10 cellular contexts compared by ENCODE assay signal in genomic region chr10:112461029-112461887, GRCh38. TPM values are rescaled to one million over a fixed set of nuclear protein-coding genes. Genes with fewer than 3 reads are reported as not detected.
DNase-seq lines count a peak whose midpoint lies in the region; ATAC-seq, FAIRE-seq and TF ChIP-seq lines count a peak whose summit lies in the region.
"Had no signal": no experiment of that assay in that cellular context is flagged by ENCODE, and none has a peak within 500 bp of the region (broad histone marks: within the 10 kb centered on the region; RNA-seq: fewer than 3 reads in every experiment).

No MANE protein-coding gene starts in this region.

- peaks cover 14% of the 10 kb centered on the region for H3K36me3 Mint-ChIP-seq in astrocyte (ENCODE audit: low read depth, unreplicated experiment)

- H2AFZ ChIP-seq in astrocyte (ENCODE audit: low read depth, low read length) = no peak overlapping the region

- ATAC-seq in GM21423 (IDR thresholded peaks at IDR 0.05; ENCODE audit: unreplicated experiment) = no peak
- ATAC-seq: gastroesophageal sphincter had no signal

- no peak for TF ChIP-seq POLR2A in uterus (IDR thresholded peaks at IDR 0.05)

- H3K9me3 ChIP-seq in astrocyte (ENCODE audit: insufficient read depth, low read depth, low read length) (no peaks in the 10 kb centered on the region), uterus (no peaks in the 10 kb centered on the region)
- H3K9me3 ChIP-seq: gastroesophageal sphincter, HAP-1 had no signal

- peaks cover 27% of the 10 kb centered on the region for H4K20me1 ChIP-seq in astrocyte (ENCODE audit: insufficient read depth, low read length)

- H3K4me1 ChIP-seq in astrocyte (ENCODE audit: insufficient read depth, low read length) (no peaks in the 10 kb centered on the region), uterus (no peaks in the 10 kb centered on the region)
- H3K4me1 ChIP-seq: gastroesophageal sphincter, HAP-1 had no signal

- peaks cover 16% of the 10 kb centered on the region for H3K4me1 Mint-ChIP-seq in astrocyte (ENCODE audit: low read depth, unreplicated experiment)

- no peaks in the 10 kb centered on the region for H3K27me3 ChIP-seq in astrocyte (ENCODE audit: insufficient read depth, low read length)
- no peaks in the 10 kb centered on the region for H3K27me3 ChIP-seq in uterus
- H3K27me3 ChIP-seq: gastroesophageal sphincter had no signal

- H3K4me3 ChIP-seq in astrocyte (ENCODE audit: insufficient read depth, low read depth, low read length) (no peak overlapping the region), uterus (no peak overlapping the region)
- H3K4me3 ChIP-seq: gastroesophageal sphincter, HAP-1 had no signal

- H3K36me3 ChIP-seq in astrocyte (ENCODE audit: insufficient read depth, low read length) (peaks cover 5% of the 10 kb centered on the region), uterus (no peaks in the 10 kb centered on the region)

- H3K4me2 ChIP-seq in astrocyte (ENCODE audit: low read length) = no peak overlapping the region

- H3K79me2 ChIP-seq in astrocyte (ENCODE audit: insufficient read depth, low read length) = peaks cover 7% of the 10 kb centered on the region

- peak overlapping the region; percentile 71 for H3K27ac ChIP-seq in astrocyte (ENCODE audit: low read depth, low read length)
- H3K27ac ChIP-seq in uterus = no peak overlapping the region
- H3K27ac ChIP-seq: gastroesophageal sphincter had no signal

- peak overlapping the region; percentile 61 for H3K9ac ChIP-seq in astrocyte (ENCODE audit: low read length)

- no peaks in the 10 kb centered on the region for H3K27me3 Mint-ChIP-seq in astrocyte (ENCODE audit: low read depth, unreplicated experiment)
- H3K27me3 Mint-ChIP-seq: naive B cell had no signal

- DNase-seq in ELR (ENCODE audit: low read depth) (peak; percentile 92), MV-4-11 (lab: John Stamatoyannopoulos, UW) (peak; percentile 30), astrocyte (ENCODE audit: low read depth) (peak; percentile 41), non-pigmented ciliary epithelial cell (ENCODE audit: low read depth) (peak; percentile 60), uterus (no peak), midbrain (lab: John Stamatoyannopoulos, UW) (no peak)
- DNase-seq: naive B cell had no signal

- no peak for FAIRE-seq in astrocyte (lab: Jason Lieb, UNC)

- TF ChIP-seq CTCF in astrocyte (IDR thresholded peaks at IDR 0.05; ENCODE audit: insufficient read depth, low read depth, low read length) (no peak), uterus (IDR thresholded peaks at IDR 0.05) (no peak)

- no peak overlapping the region for H3K4me3 Mint-ChIP-seq in astrocyte (ENCODE audit: unreplicated experiment)
- H3K4me3 Mint-ChIP-seq: naive B cell had no signal

- H3K27ac Mint-ChIP-seq in astrocyte (ENCODE audit: unreplicated experiment) = peak overlapping the region; percentile 99

- peaks cover 6% of the 10 kb centered on the region for H3K9me3 Mint-ChIP-seq in astrocyte (ENCODE audit: unreplicated experiment)
- H3K9me3 Mint-ChIP-seq: naive B cell had no signal

- intact Hi-C loops in uterus (cut with DNase I; ENCODE audit: low total_unique reads) = no loop called here

RNA-seq across cellular contexts. Expression of gene VTI1A, which starts 14.2 kb away (rescaled TPM):
- total RNA-seq in astrocyte (33.3 and 33.5 TPM in 2 replicates), uterus (10 to 100 TPM; 21.5 to 50.6 (median 37.5) TPM)

RNA-seq across cellular contexts. Expression of gene ZDHHC6, which starts 14.5 kb away (rescaled TPM):
- total RNA-seq in astrocyte (21.6 and 24.8 TPM in 2 replicates), uterus (10 to 100 TPM; 22.9 to 89.7 (median 39.9) TPM)

Comparison
In these comparisons a context has a peak if more than half of its experiments do, and no peak if none do; other contexts are left out.
1. DNase-seq: peak in ELR (single experiment), MV-4-11 (single experiment), astrocyte (single experiment) and non-pigmented ciliary epithelial cell (single experiment); none in uterus (0 of 2) and midbrain (single experiment).